Comparison of ENCODE assay signal across 1 cellular context in genomic region chr4:113759696-113760093, GRCh38.
TF ChIP-seq lines count a peak whose summit lies in the region.

No MANE protein-coding gene starts in this region.

TF ChIP-seq in HepG2, 621 proteins besides CTCF, POLR2A, EP300 and RAD21 (continued from another document):
- TF ChIP-seq SKIL (CRISPR knock-in tag; IDR thresholded peaks at IDR 0.05; ENCODE audit: borderline replicate concordance) = no peak
- no peak for TF ChIP-seq ETS1 (CRISPR knock-in tag; IDR thresholded peaks at IDR 0.05)
- no peak for TF ChIP-seq RFXANK (CRISPR knock-in tag; IDR thresholded peaks at IDR 0.05)
- TF ChIP-seq TEAD3 (CRISPR knock-in tag; optimal IDR thresholded peaks at IDR 0.05; ENCODE audit: borderline replicate concordance) = no peak
- no peak for TF ChIP-seq TRIM22 (IDR thresholded peaks at IDR 0.05)
- no peak for TF ChIP-seq FOSL1 (CRISPR knock-in tag; IDR thresholded peaks at IDR 0.05; ENCODE audit: borderline replicate concordance)
- TF ChIP-seq ZNF382 (CRISPR knock-in tag; IDR thresholded peaks at IDR 0.05; ENCODE audit: borderline replicate concordance) = no peak
